8 cellular contexts compared by ENCODE assay signal in the genomic region with DNA sequence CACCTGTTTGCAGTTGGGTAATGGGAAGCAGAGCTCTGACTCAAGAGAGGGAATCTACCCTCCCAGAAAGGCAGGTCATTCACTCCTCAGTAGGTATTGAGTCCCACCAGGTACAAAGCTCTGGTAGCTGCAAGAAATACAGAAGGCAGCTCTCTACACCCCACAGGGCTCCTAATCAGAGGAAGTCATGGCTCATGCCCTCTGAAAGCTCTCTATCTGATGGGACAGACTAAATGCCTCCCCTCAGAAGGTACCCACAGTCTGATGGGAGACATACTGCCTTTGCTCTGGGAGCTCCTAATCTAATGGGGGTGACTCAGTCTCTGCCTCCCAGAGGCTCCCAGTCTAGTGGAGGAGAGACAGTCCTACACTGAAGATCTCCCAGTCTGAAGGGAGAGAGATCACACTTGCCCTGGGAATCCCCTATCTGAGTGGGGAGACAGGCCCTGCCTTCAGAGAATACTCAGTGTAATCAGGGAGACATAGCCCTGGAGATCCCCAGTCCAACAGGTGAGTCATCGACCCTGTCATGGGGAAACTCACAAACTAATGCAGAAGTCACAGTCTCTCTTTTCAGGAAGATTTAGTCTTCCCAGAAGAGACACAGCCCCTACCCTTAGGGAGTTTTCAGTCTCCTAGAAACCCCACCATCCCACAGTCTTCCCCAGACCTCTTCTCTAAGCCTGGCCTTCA. TPM values are rescaled to one million over a fixed set of nuclear protein-coding genes. Genes with fewer than 3 reads are reported as not detected.
DNase-seq lines count a peak whose midpoint lies in the region; ATAC-seq and TF ChIP-seq lines count a peak whose summit lies in the region.

No MANE protein-coding gene starts in this region.

- no peaks in the 10 kb centered on the region for H3K9me3 Mint-ChIP-seq in MCF 10A (ENCODE audit: unreplicated experiment)
- no peaks in the 10 kb centered on the region for H3K9me3 Mint-ChIP-seq in CD8-positive, alpha-beta memory T cell

- CTCF ChIA-PET in MCF 10A (lab: Yijun Ruan, JAX): interaction anchor here (0.7 to 15.2 kb wide), 18 partner anchors 9 to 414 kb away, joined by 3 to 403 read pairs (median 6); a partner anchor contains a TSS
- CTCF ChIA-PET in CD8-positive, alpha-beta memory T cell (lab: Charles Lee): interaction anchor here (1.1 to 1.3 kb wide), 2 partner anchors 38 to 41 kb away, joined by 3 to 4 read pairs; no protein-coding TSS in a partner anchor

- H3K4me1 Mint-ChIP-seq in MCF 10A (ENCODE audit: insufficient read depth, unreplicated experiment): no peaks in the 10 kb centered on the region
- no peaks in the 10 kb centered on the region for H3K4me1 Mint-ChIP-seq in CD8-positive, alpha-beta memory T cell

- H3K27me3 ChIP-seq in breast epithelium (no peaks in the 10 kb centered on the region), adrenal gland (no peaks in the 10 kb centered on the region), upper lobe of right lung (no peaks in the 10 kb centered on the region)
- no peaks in the 10 kb centered on the region for H3K27me3 ChIP-seq in CD8-positive, alpha-beta memory T cell (ENCODE audit: insufficient read depth, low read length, poor library complexity, severe bottlenecking)

- ATAC-seq in HG03095 (IDR thresholded peaks at IDR 0.05; ENCODE audit: unreplicated experiment) (peak; percentile 82), upper lobe of right lung (no peak)

- no peak overlapping the region for H3K4me3 Mint-ChIP-seq in MCF 10A (ENCODE audit: unreplicated experiment)
- H3K4me3 Mint-ChIP-seq in CD8-positive, alpha-beta memory T cell: no peak overlapping the region

- DNase-seq in MCF 10A (ENCODE audit: unreplicated experiment) (peak; percentile 92), breast epithelium (ENCODE audit: low spot score in 2 of 2) (no peak), adrenal gland (peak; percentile 44 to 79 (median 58)), upper lobe of right lung (peak; percentile 2), NCI-H1417 (lab: John Stamatoyannopoulos, UW) (no peak)
- DNase-seq in effector CD4-positive, alpha-beta T cell: no peak
- DNase-seq in CD8-positive, alpha-beta memory T cell: no peak

- no peak for TF ChIP-seq CTCF in MCF 10A (IDR thresholded peaks at IDR 0.05; ENCODE audit: unreplicated experiment)
- no peak for TF ChIP-seq CTCF in breast epithelium (IDR thresholded peaks at IDR 0.05)
- TF ChIP-seq CTCF in adrenal gland (IDR thresholded peaks at IDR 0.05): no peak
- TF ChIP-seq CTCF in upper lobe of right lung (IDR thresholded peaks at IDR 0.05): no peak

- POLR2A ChIA-PET in MCF 10A (lab: Yijun Ruan, JAX): interaction anchor here (0.5 to 9.6 kb wide), 19 partner anchors 9 to 1439 kb away, joined by 3 to 69 read pairs (median 6); a partner anchor contains a TSS
- POLR2A ChIA-PET in CD8-positive, alpha-beta memory T cell (lab: Charles Lee): no interaction called here

- no peaks in the 10 kb centered on the region for H3K4me1 ChIP-seq in breast epithelium
- peaks cover 0 to 5% of the 10 kb centered on the region in 2 donors for H3K4me1 ChIP-seq in adrenal gland (replicated peaks in 1 of 2)
- no peaks in the 10 kb centered on the region for H3K4me1 ChIP-seq in upper lobe of right lung
- no peaks in the 10 kb centered on the region for H3K4me1 ChIP-seq in CD8-positive, alpha-beta memory T cell (ENCODE audit: insufficient read depth, low read length)

- H3K4me3 ChIP-seq in breast epithelium (no peak overlapping the region), adrenal gland (no peak overlapping the region), upper lobe of right lung (no peak overlapping the region)
- H3K4me3 ChIP-seq in CD8-positive, alpha-beta memory T cell (ENCODE audit: low read length): no peak overlapping the region

- H3K27ac ChIP-seq in breast epithelium: no peak overlapping the region
- peak overlapping the region in 3 of 5 donors; percentile 15 to 73 (median 56) for H3K27ac ChIP-seq in adrenal gland
- H3K27ac ChIP-seq in upper lobe of right lung: no peak overlapping the region
- H3K27ac ChIP-seq in CD8-positive, alpha-beta memory T cell (ENCODE audit: low read depth, low read length): no peak overlapping the region

- 40 to 44% (median 42%) methylated on average over 1 of the region's 1 CpG for WGBS in adrenal gland, 4 donors

- BruUV-seq in MCF 10A (replicated peaks; lab: Mats Ljungman, UMichigan): no TSS peak

- no peaks in the 10 kb centered on the region for H3K27me3 Mint-ChIP-seq in MCF 10A (ENCODE audit: insufficient read depth, unreplicated experiment)
- no peaks in the 10 kb centered on the region for H3K27me3 Mint-ChIP-seq in CD8-positive, alpha-beta memory T cell

- H3K36me3 ChIP-seq in breast epithelium (no peaks in the 10 kb centered on the region), adrenal gland (replicated peaks in 1 of 2) (no peaks in the 10 kb centered on the region), upper lobe of right lung (no peaks in the 10 kb centered on the region)
- H3K36me3 ChIP-seq in CD8-positive, alpha-beta memory T cell (ENCODE audit: insufficient read depth, low read length): no peaks in the 10 kb centered on the region

- intact Hi-C loops in MCF 10A (cut with micrococcal nuclease) (no loop called here), breast epithelium (cut with DNase I; ENCODE audit: low total_unique reads) (no loop called here), adrenal gland (cut with DNase I) (no loop called here), upper lobe of right lung (cut with DNase I) (no loop called here)

- H3K9me3 ChIP-seq in breast epithelium (no peaks in the 10 kb centered on the region), adrenal gland (replicated peaks in 1 of 3) (no peaks in the 10 kb centered on the region), upper lobe of right lung (no peaks in the 10 kb centered on the region)
- no peaks in the 10 kb centered on the region for H3K9me3 ChIP-seq in CD8-positive, alpha-beta memory T cell (ENCODE audit: low read length)

- peak overlapping the region; percentile 81 for H3K27ac Mint-ChIP-seq in MCF 10A (ENCODE audit: low read depth, unreplicated experiment)
- H3K27ac Mint-ChIP-seq in CD8-positive, alpha-beta memory T cell: no peak overlapping the region

- TF ChIP-seq POLR2A in breast epithelium (IDR thresholded peaks at IDR 0.05) (no peak), adrenal gland (IDR thresholded peaks at IDR 0.05) (no peak)

- H3K36me3 Mint-ChIP-seq in MCF 10A (ENCODE audit: insufficient read depth, unreplicated experiment): peaks cover 12% of the 10 kb centered on the region
- H3K36me3 Mint-ChIP-seq in CD8-positive, alpha-beta memory T cell: no peaks in the 10 kb centered on the region

RNA-seq across cellular contexts. Expression of a gene that starts 23.7 kb away (rescaled TPM):
- total RNA-seq in MCF 10A (2022) (not detected in 2 replicates), breast epithelium (1 to 10 TPM in 1 of 3 donors, under 1 TPM in 1, not detected in 1; 0.16 to 1.8 TPM), adrenal gland (1 to 10 TPM in 6 of 8 donors, under 1 TPM in 2; 0.57 to 8.4 (median 2.3) TPM), upper lobe of right lung (1.4 TPM)
- 1 to 10 TPM in 2 of 3 donors, under 1 TPM in 1; 0.84 to 2.5 (median 2.2) TPM for polyA plus RNA-seq in adrenal gland
- total RNA-seq in CD8-positive, alpha-beta memory T cell: not detected
- polyA plus RNA-seq in CD8-positive, alpha-beta memory T cell: not detected

RNA-seq across cellular contexts. Expression of a gene that starts 45.0 kb away (rescaled TPM):
- total RNA-seq in MCF 10A (2022) (999 and 1,572 TPM in 2 replicates), breast epithelium (10 to 100 TPM; 23.9 to 48.0 (median 35.6) TPM), adrenal gland (100 to 1,000 TPM in 1 of 8 donors, 10 to 100 TPM in 7; 28.7 to 117 (median 45.1) TPM), upper lobe of right lung (83.3 TPM)
- polyA plus RNA-seq in adrenal gland: 10 to 100 TPM in 1 of 3 donors, 1 to 10 TPM in 2; 8.2 to 16.1 (median 8.6) TPM
- 1 to 10 TPM in 1 of 2 experiments, under 1 TPM in 1; 0.92 to 1.3 TPM for total RNA-seq in CD8-positive, alpha-beta memory T cell
- polyA plus RNA-seq in CD8-positive, alpha-beta memory T cell: 0.28 TPM

Comparison
In these comparisons a context has a peak if more than half of its experiments do, and no peak if none do; other contexts are left out.
1. DNase-seq: peak in MCF 10A (single experiment), adrenal gland (7 of 7) and upper lobe of right lung (single experiment); none in breast epithelium (0 of 2), NCI-H1417 (0 of 3), effector CD4-positive, alpha-beta T cell (single experiment) and CD8-positive, alpha-beta memory T cell (0 of 5).
2. H3K27ac ChIP-seq: peak in adrenal gland (3 of 5); none in breast epithelium (0 of 2), upper lobe of right lung (single experiment) and CD8-positive, alpha-beta memory T cell (single experiment).